In the genomic region with DNA sequence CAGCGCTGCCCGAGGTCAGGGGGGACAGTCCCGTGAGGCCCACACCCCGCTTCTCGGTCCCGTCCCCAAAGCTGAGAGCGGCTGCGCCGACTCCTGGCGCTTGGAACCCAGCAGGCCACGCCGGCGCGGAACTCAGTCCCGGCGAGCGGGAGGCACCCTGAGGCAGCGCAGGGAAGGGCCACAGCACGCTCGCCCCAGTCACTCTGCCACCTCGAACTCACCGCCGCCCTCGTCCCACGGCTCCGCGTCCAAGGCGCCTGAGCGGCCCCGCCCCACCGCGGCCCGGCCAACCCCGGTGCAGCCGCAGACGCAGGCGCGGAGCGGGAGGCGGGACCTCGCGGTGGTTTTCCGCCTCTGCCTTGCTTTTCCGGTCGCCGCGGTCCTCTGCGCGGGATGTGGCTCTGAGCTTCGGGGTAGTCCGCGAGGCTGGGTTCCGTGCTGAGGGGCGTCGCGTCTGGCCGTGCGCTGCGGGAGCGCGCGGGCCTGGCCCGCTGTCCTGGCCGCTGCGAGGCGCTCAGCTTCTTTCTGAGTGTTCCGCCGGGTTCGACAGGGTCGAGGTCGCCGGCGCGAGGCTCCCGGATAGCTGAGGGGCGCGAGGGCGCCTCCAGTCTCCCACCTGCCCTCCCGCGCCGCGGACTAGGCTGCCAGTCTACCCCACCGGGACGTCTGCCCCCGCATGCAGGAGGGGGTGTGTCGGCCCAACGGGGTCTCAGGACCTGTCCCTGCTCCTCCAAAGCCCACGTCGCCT, we compare ENCODE assay signal across 8 cellular contexts. TPM values are rescaled to one million over a fixed set of nuclear protein-coding genes. Genes with fewer than 3 reads are reported as not detected.
A peak's percentile ranks its signal among the peaks of the same experiment; 100 is the strongest.
DNase-seq lines count a peak whose midpoint lies in the region; ATAC-seq and TF ChIP-seq lines count a peak whose summit lies in the region.

A gene with protein sequence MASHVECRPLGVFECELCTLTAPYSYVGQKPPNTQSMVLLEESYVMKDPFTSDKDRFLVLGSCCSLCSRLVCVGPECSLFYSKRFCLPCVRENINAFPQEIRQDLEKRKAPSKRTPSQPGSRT (minus strand): TSS at position 259 of the 748 bp plus-strand sequence. CDS start 2,009 bp downstream, outside the sequence.

- H3K27me3 ChIP-seq in ectodermal cell (ENCODE audit: control insufficient read depth, insufficient read depth, low read length, poor library complexity, severe bottlenecking): no peaks in the 10 kb centered on the region
- H3K27me3 ChIP-seq in lower lobe of right lung (ENCODE audit: low read depth): no peaks in the 10 kb centered on the region

- peaks cover 43% of the 10 kb centered on the region for H3K4me1 Mint-ChIP-seq in activated CD4-positive, alpha-beta memory T cell treated with anti-CD3 and anti-CD28 coated beads, Interleukin-2, amount 10 ng/mL, durations not matched to agents 7 days and 5 days

- no peaks in the 10 kb centered on the region for H3K36me3 ChIP-seq in ectodermal cell (ENCODE audit: control insufficient read depth, insufficient read depth, low read length)
- H3K36me3 ChIP-seq in lower lobe of right lung: no peaks in the 10 kb centered on the region

- CTCF ChIA-PET in activated CD4-positive, alpha-beta memory T cell treated with anti-CD3 and anti-CD28 coated beads, Interleukin-2, amount 10 ng/mL, durations not matched to agents 7 days and 5 days (lab: Charles Lee): interaction anchor here (0.8 to 1.6 kb wide), 4 partner anchors 9 to 98 kb away, joined by 3 to 8 read pairs (median 4); partner anchors contain the start of gene GTSE1

- H3K27ac Mint-ChIP-seq in activated CD4-positive, alpha-beta memory T cell treated with anti-CD3 and anti-CD28 coated beads, Interleukin-2, amount 10 ng/mL, durations not matched to agents 7 days and 5 days: peak within 1 kb of the TSS; percentile 80

- peak within 1 kb of the TSS; percentile 87 for H3K27ac ChIP-seq in C4-2B
- H3K27ac ChIP-seq in ectodermal cell (ENCODE audit: insufficient read depth, low read depth, low read length, poor library complexity, severe bottlenecking): no peak within 1 kb of the TSS
- peak within 1 kb of the TSS; percentile 88 for H3K27ac ChIP-seq in lower lobe of right lung

- DNase-seq in GM19238 (ENCODE audit: insufficient read length, low spot score) (peak; percentile 93), NCI-H69 (lab: John Stamatoyannopoulos, UW) (peak; percentile 96), lower lobe of right lung (peak; percentile 94)
- peak; percentile 92 for DNase-seq in activated CD4-positive, alpha-beta memory T cell treated with anti-CD3 and anti-CD28 coated beads, Interleukin-2, amount 10 ng/mL, durations not matched to agents 7 days and 5 days
- DNase-seq in stimulated activated CD4-positive, alpha-beta T cell treated with anti-CD3 and anti-CD28 coated beads, TNF-alpha, amount 100 ng/mL, for 24 hours (ENCODE audit: low read depth in 3 of 3): peak; percentile 82 to 90 (median 87)

- H3K27me3 Mint-ChIP-seq in activated CD4-positive, alpha-beta memory T cell treated with anti-CD3 and anti-CD28 coated beads, Interleukin-2, amount 10 ng/mL, durations not matched to agents 7 days and 5 days: peaks cover 4% of the 10 kb centered on the region

- H3K9me3 Mint-ChIP-seq in activated CD4-positive, alpha-beta memory T cell treated with anti-CD3 and anti-CD28 coated beads, Interleukin-2, amount 10 ng/mL, durations not matched to agents 7 days and 5 days: peaks cover 5% of the 10 kb centered on the region

- WGBS in ectodermal cell, 2 experiments: 2% methylated on average over 89 of the region's 89 CpGs

- no peak for TF ChIP-seq CTCF in C4-2B (conservative IDR thresholded peaks at IDR 0.05)
- no peak for TF ChIP-seq CTCF in lower lobe of right lung (IDR thresholded peaks at IDR 0.05)

- peak within 1 kb of the TSS; percentile 83 for H3K4me3 ChIP-seq in ectodermal cell (ENCODE audit: insufficient read depth, low read depth, low read length)
- H3K4me3 ChIP-seq in lower lobe of right lung: peak within 1 kb of the TSS; percentile 94

- H3K4me3 Mint-ChIP-seq in activated CD4-positive, alpha-beta memory T cell treated with anti-CD3 and anti-CD28 coated beads, Interleukin-2, amount 10 ng/mL, durations not matched to agents 7 days and 5 days: peak within 1 kb of the TSS; percentile 73

- H3K9me3 ChIP-seq in ectodermal cell (ENCODE audit: control insufficient read depth, low read length) (no peaks in the 10 kb centered on the region), lower lobe of right lung (no peaks in the 10 kb centered on the region)

- H3K36me3 Mint-ChIP-seq in activated CD4-positive, alpha-beta memory T cell treated with anti-CD3 and anti-CD28 coated beads, Interleukin-2, amount 10 ng/mL, durations not matched to agents 7 days and 5 days (ENCODE audit: low read depth): peaks cover 8% of the 10 kb centered on the region

- ATAC-seq in HG03439 (IDR thresholded peaks at IDR 0.05; ENCODE audit: unreplicated experiment) (peak; percentile 83), lower lobe of right lung (peak; percentile 98 to 99)

- peaks cover 3% of the 10 kb centered on the region for H3K4me1 ChIP-seq in ectodermal cell (ENCODE audit: control insufficient read depth, insufficient read depth, low read length)
- peaks cover 23% of the 10 kb centered on the region for H3K4me1 ChIP-seq in lower lobe of right lung

- intact Hi-C loops in lower lobe of right lung (cut with DNase I): no loop called here

- POLR2A ChIA-PET in activated CD4-positive, alpha-beta memory T cell treated with anti-CD3 and anti-CD28 coated beads, Interleukin-2, amount 10 ng/mL, durations not matched to agents 7 days and 5 days (lab: Charles Lee): interaction anchor here (0.5 to 5.8 kb wide), 14 partner anchors 11 to 237 kb away, joined by 3 to 48 read pairs (median 8); partner anchors contain the start of genes GTSE1 and TTC38

RNA-seq across cellular contexts. Expression of the gene that starts here (rescaled TPM):
- 10 to 100 TPM in 1 of 2 experiments, 1 to 10 TPM in 1; 9.6 to 11.8 TPM for total RNA-seq in activated CD4-positive, alpha-beta memory T cell treated with anti-CD3 and anti-CD28 coated beads, Interleukin-2, amount 10 ng/mL, durations not matched to agents 7 days and 5 days
- 13.8 TPM for polyA plus RNA-seq in ectodermal cell (2013, experiment 1 of 4)
- 13.4 TPM for polyA plus RNA-seq in ectodermal cell (2013, experiment 2 of 4)
- polyA plus RNA-seq in ectodermal cell (2013, experiment 3 of 4): 11.2 TPM
- 13.5 TPM for polyA plus RNA-seq in ectodermal cell (2013, experiment 4 of 4)
- 7.1 TPM for total RNA-seq in lower lobe of right lung
